In the genomic region with DNA sequence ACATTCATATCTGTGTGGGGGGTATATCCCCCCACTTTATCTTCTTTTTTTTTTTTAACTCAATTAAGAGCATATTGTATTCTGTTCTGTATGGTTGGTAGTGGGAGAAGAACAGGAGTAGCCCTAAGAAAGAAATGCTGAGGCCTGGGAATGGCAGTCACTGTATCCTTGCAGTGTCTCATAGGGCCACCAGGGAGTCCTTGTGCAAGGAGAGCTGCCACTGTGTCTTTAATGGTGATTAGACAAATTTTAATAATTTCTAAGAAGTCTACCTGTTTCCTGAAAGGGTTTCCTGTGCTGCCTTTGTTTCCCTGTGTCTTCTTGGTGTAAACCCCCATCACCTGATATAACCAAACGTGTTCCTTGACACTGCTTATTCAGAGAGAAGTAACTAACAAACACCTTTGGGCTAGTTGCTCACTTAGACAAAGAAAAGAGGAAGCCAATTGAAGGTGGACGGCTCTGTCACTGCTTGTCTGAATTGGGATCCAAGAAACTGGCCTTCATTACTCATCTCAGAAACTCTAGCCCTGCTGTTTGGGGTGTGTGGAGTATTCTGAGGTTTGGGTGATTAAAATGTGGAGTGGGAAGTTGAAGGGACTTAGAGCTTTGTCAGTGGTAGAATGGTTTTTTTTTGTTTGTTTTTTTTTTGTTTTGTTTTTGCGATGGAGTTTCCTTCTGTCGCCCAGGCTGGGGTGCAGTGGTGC, we compare ENCODE assay signal across 1 cellular context.
TF ChIP-seq lines count a peak whose summit lies in the region.

No MANE protein-coding gene starts in this region.

TF ChIP-seq in K562, 482 proteins besides CTCF, POLR2A, EP300 and RAD21 (continued from another document):
- TF ChIP-seq REST (CRISPR knock-in tag; IDR thresholded peaks at IDR 0.05; ENCODE audit: low read depth) (no peak), POLR2G (IDR thresholded peaks at IDR 0.05; ENCODE audit: low read depth, low read length) (no peak), NUFIP1 (IDR thresholded peaks at IDR 0.05; ENCODE audit: partially characterized antibody) (no peak)
